In the genomic region with DNA sequence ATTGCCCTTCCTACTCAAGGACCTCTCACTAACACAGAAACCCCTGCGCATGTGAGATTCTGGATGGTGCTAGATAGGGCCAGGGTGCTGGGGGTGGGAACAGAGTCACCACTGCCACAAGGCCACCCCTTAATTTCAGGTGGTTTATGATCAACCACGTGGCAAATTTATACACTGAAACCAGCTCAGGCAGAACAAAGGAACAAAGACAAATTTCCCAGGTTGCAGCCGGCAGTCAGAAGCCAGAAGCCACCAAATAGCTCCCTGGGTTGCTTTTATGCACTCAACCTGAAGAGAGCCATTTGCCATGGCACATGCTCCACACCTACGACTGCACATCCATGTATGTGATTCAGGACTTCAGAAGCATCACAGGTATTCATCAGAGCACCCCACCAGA, we compare ENCODE assay signal across 8 cellular contexts. TPM values are rescaled to one million over a fixed set of nuclear protein-coding genes. Genes with fewer than 3 reads are reported as not detected.
DNase-seq lines count a peak whose midpoint lies in the region; ATAC-seq and TF ChIP-seq lines count a peak whose summit lies in the region.

No MANE protein-coding gene starts in this region.

- no peak for TF ChIP-seq POLR2A in heart left ventricle (IDR thresholded peaks at IDR 0.05)

- 51 to 63% (median 58%) methylated on average over 4 of the region's 4 CpGs for WGBS in heart left ventricle, 4 donors

- H3K27ac Mint-ChIP-seq in activated CD4-positive, alpha-beta memory T cell treated with anti-CD3 and anti-CD28 coated beads for 36 hours = peak overlapping the region; percentile 93
- H3K27ac Mint-ChIP-seq in natural killer cell treated with Interleukin-12 subunit alpha and Interleukin-12 subunit beta and Interleukin-15 and Interleukin-18, amount 100 ng/mL, for 72 hours = peak overlapping the region; percentile 96 to 97

- H3K27me3 Mint-ChIP-seq in activated CD4-positive, alpha-beta memory T cell treated with anti-CD3 and anti-CD28 coated beads for 36 hours = no peaks in the 10 kb centered on the region
- H3K27me3 Mint-ChIP-seq in natural killer cell treated with Interleukin-12 subunit alpha and Interleukin-12 subunit beta and Interleukin-15 and Interleukin-18, amount 100 ng/mL, for 72 hours = no peaks in the 10 kb centered on the region

- H3K27me3 ChIP-seq in heart left ventricle = no peaks in the 10 kb centered on the region

- H3K4me3 ChIP-seq in heart left ventricle = peak overlapping the region in 3 of 12 donors; percentile 1 to 99 (median 98)

- ATAC-seq in activated CD4-positive, CD25-positive, alpha-beta regulatory T cell treated with anti-CD3 and anti-CD28 coated beads, Interleukin-2, amount 50 U/mL, for 24 hours = peak; percentile 49 to 53
- ATAC-seq in HG03108 (IDR thresholded peaks at IDR 0.05; ENCODE audit: unreplicated experiment) = peak; percentile 28
- peak in 1 of 2 donors; percentile 43 for ATAC-seq in natural killer cell treated with Interleukin-12 subunit alpha and Interleukin-12 subunit beta and Interleukin-15 and Interleukin-18, amount 100 ng/mL, for 72 hours
- no peak for ATAC-seq in heart left ventricle

- CTCF ChIA-PET in activated CD4-positive, alpha-beta memory T cell treated with anti-CD3 and anti-CD28 coated beads for 36 hours (lab: Charles Lee) = interaction anchor here (2.7 kb wide), 1 partner anchor 36 kb away, joined by 16 read pairs; no protein-coding TSS in a partner anchor

- H3K9me3 Mint-ChIP-seq in activated CD4-positive, alpha-beta memory T cell treated with anti-CD3 and anti-CD28 coated beads for 36 hours = no peaks in the 10 kb centered on the region
- no peaks in the 10 kb centered on the region for H3K9me3 Mint-ChIP-seq in natural killer cell treated with Interleukin-12 subunit alpha and Interleukin-12 subunit beta and Interleukin-15 and Interleukin-18, amount 100 ng/mL, for 72 hours

- no peak for TF ChIP-seq CTCF in heart left ventricle (IDR thresholded peaks at IDR 0.05)

- H3K4me3 Mint-ChIP-seq in activated CD4-positive, alpha-beta memory T cell treated with anti-CD3 and anti-CD28 coated beads for 36 hours = peak overlapping the region; percentile 89
- peak overlapping the region; percentile 92 for H3K4me3 Mint-ChIP-seq in natural killer cell treated with Interleukin-12 subunit alpha and Interleukin-12 subunit beta and Interleukin-15 and Interleukin-18, amount 100 ng/mL, for 72 hours

- peaks cover 6 to 83% (median 47%) of the 10 kb centered on the region in 12 donors for H3K4me1 ChIP-seq in heart left ventricle

- POLR2A ChIA-PET in activated CD4-positive, alpha-beta memory T cell treated with anti-CD3 and anti-CD28 coated beads for 36 hours (lab: Charles Lee) = interaction anchor here (0.7 to 9.2 kb wide), 6 partner anchors 36 to 261 kb away, joined by 3 to 128 read pairs (median 6); no protein-coding TSS in a partner anchor

- H3K27ac ChIP-seq in heart left ventricle = peak overlapping the region in 2 of 12 donors; percentile 20 to 96

- peaks cover 16% of the 10 kb centered on the region for H3K36me3 Mint-ChIP-seq in activated CD4-positive, alpha-beta memory T cell treated with anti-CD3 and anti-CD28 coated beads for 36 hours
- H3K36me3 Mint-ChIP-seq in natural killer cell treated with Interleukin-12 subunit alpha and Interleukin-12 subunit beta and Interleukin-15 and Interleukin-18, amount 100 ng/mL, for 72 hours = peaks cover 33% of the 10 kb centered on the region

- H3K36me3 ChIP-seq in heart left ventricle = no peaks in the 10 kb centered on the region

- no peak for DNase-seq in activated CD4-positive, CD25-positive, alpha-beta regulatory T cell treated with anti-CD3 and anti-CD28 coated beads, Interleukin-2, amount 50 U/mL, for 72 hours
- DNase-seq in activated CD4-positive, alpha-beta memory T cell treated with anti-CD3 and anti-CD28 coated beads for 36 hours = peak; percentile 72
- DNase-seq in natural killer cell treated with Interleukin-12 subunit alpha and Interleukin-12 subunit beta and Interleukin-15 and Interleukin-18, amount 100 ng/mL, for 72 hours (ENCODE audit: low spot score) = peak; percentile 70
- DNase-seq in NCI-H1930 (lab: John Stamatoyannopoulos, UW) (no peak), heart left ventricle (no peak), islet precursor cell (no peak)

- intact Hi-C loops in activated CD4-positive, alpha-beta memory T cell treated with anti-CD3 and anti-CD28 coated beads for 36 hours (cut with micrococcal nuclease) = loop anchor here (1.0 to 5.0 kb wide), 4 partner anchors 13 to 572 kb away; a partner anchor contains a TSS
- intact Hi-C loops in heart left ventricle (cut with DNase I) = loop anchor here in 3 of 10 donors (2.0 to 10.0 kb wide), 4 partner anchors 17 to 395 kb away; a partner anchor contains a TSS

- H3K9me3 ChIP-seq in heart left ventricle = no peaks in the 10 kb centered on the region

- peaks cover 78% of the 10 kb centered on the region for H3K4me1 Mint-ChIP-seq in activated CD4-positive, alpha-beta memory T cell treated with anti-CD3 and anti-CD28 coated beads for 36 hours (ENCODE audit: low read depth)
- H3K4me1 Mint-ChIP-seq in natural killer cell treated with Interleukin-12 subunit alpha and Interleukin-12 subunit beta and Interleukin-15 and Interleukin-18, amount 100 ng/mL, for 72 hours (ENCODE audit: low read depth in 2 of 2) = peaks cover 75 to 81% of the 10 kb centered on the region in 2 donors

RNA-seq across cellular contexts. Expression of a gene that starts 2.5 kb away (rescaled TPM):
- 10 to 100 TPM; 64.9 to 67.2 TPM for total RNA-seq in activated CD4-positive, alpha-beta memory T cell treated with anti-CD3 and anti-CD28 coated beads for 36 hours
- total RNA-seq in natural killer cell treated with Interleukin-12 subunit alpha and Interleukin-12 subunit beta and Interleukin-15 and Interleukin-18, amount 100 ng/mL, for 72 hours = 100 to 1,000 TPM; 204 to 244 TPM
- 10 to 100 TPM; 20.3 to 58.0 (median 26.8) TPM for total RNA-seq in heart left ventricle
- 10 to 100 TPM in 1 of 2 donors, 1 to 10 TPM in 1; 9.9 to 22.8 TPM for polyA plus RNA-seq in heart left ventricle

Comparison
In these comparisons a context has a peak if more than half of its experiments do, and no peak if none do; other contexts are left out.
1. ATAC-seq: peak in activated CD4-positive, CD25-positive, alpha-beta regulatory T cell treated with anti-CD3 and anti-CD28 coated beads, Interleukin-2, amount 50 U/mL, for 24 hours (2 of 2) and HG03108 (single experiment); none in heart left ventricle (0 of 4).
2. DNase-seq: peak in activated CD4-positive, alpha-beta memory T cell treated with anti-CD3 and anti-CD28 coated beads for 36 hours (single experiment) and natural killer cell treated with Interleukin-12 subunit alpha and Interleukin-12 subunit beta and Interleukin-15 and Interleukin-18, amount 100 ng/mL, for 72 hours (single experiment); none in activated CD4-positive, CD25-positive, alpha-beta regulatory T cell treated with anti-CD3 and anti-CD28 coated beads, Interleukin-2, amount 50 U/mL, for 72 hours (single experiment), NCI-H1930 (0 of 2), heart left ventricle (0 of 5) and islet precursor cell (single experiment).